ENCODE assay signal across 8 cellular contexts in the genomic region with DNA sequence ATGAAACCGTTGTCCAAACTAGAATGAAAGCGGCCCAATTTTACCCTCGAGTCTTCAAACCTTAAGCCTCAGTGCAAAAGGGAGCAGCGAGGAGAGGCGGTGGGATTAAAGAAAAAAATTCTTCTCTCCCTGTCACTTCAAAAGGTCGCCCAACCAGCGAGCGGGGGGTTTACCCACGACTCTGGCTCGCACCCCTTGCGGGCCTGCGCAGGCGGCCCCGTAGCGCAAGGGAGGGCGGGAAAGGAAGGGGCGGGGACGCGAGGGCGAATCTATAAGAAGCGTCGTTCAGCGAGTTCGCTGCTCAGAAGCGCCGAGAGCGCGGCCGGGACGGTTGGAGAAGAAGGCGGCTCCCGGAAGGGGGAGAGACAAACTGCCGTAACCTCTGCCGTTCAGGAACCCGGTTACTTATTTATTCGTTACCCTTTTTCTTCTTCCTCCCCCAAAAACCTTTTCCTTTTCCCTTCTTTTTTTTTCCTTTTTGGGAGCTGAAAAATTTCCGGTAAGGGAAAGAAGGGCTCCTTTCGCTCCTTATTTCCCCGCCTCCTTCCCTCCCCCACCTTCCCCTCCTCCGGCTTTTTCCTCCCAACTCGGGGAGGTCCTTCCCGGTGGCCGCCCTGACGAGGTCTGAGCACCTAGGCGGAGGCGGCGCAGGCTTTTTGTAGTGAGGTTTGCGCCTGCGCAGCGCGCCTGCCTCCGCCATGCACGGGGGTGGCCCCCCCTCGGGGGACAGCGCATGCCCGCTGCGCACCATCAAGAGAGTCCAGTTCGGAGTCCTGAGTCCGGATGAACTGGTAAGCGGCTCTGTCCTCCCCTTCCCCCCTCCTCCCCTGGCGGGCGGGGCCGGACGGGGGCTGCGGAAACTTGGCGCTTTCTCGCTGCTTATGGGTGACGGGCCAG. TPM values are rescaled to one million over a fixed set of nuclear protein-coding genes. Genes with fewer than 3 reads are reported as not detected.
DNase-seq lines count a peak whose midpoint lies in the region; ATAC-seq and TF ChIP-seq lines count a peak whose summit lies in the region.

TSS of gene POLR2A (plus strand) at position 300 of the 897 bp plus-strand sequence.

- H3K36me3 ChIP-seq in adrenal gland (replicated peaks in 1 of 2) (no peaks in the 10 kb centered on the region), heart left ventricle (peaks cover 0 to 5% (median 0%) of the 10 kb centered on the region in 9 donors), upper lobe of left lung (no peaks in the 10 kb centered on the region)

- H3K9me3 Mint-ChIP-seq in T-cell, result no peaks in the 10 kb centered on the region

- WGBS in adrenal gland, 4 donors, result 0 to 1% (median 0%) methylated on average over 39 to 68 of the region's 68 CpGs
- 0 to 1% (median 0%) methylated on average over 58 to 68 of the region's 68 CpGs for WGBS in heart left ventricle, 4 donors
- 0 to 1% methylated on average over 51 to 61 of the region's 68 CpGs for WGBS in upper lobe of left lung, 2 donors

- peak in 1 of 4 donors; percentile 82 for TF ChIP-seq EP300 in upper lobe of left lung (IDR thresholded peaks at IDR 0.05)

- peak within 1 kb of the TSS; percentile 100 for H3K27ac Mint-ChIP-seq in T-cell

- ATAC-seq in HG02840 (IDR thresholded peaks at IDR 0.05; ENCODE audit: low FRiP score, unreplicated experiment) (peak; percentile 62), T-cell (replicated peaks in 1 of 4) (peak; percentile 66 to 73 (median 70)), heart left ventricle (peak; percentile 84 to 90 (median 87)), upper lobe of left lung (ENCODE audit: low FRiP score in 2 of 2) (peak; percentile 92 to 96)

- TF ChIP-seq POLR2A in adrenal gland (IDR thresholded peaks at IDR 0.05), result peak; percentile 100
- TF ChIP-seq POLR2A in heart left ventricle (IDR thresholded peaks at IDR 0.05), result peak; percentile 99 to 100
- TF ChIP-seq POLR2A in upper lobe of left lung (IDR thresholded peaks at IDR 0.05), result peak; percentile 98 to 100 (median 100)

- peaks cover 75 to 81% (median 77%) of the 10 kb centered on the region in 3 donors for H3K4me1 Mint-ChIP-seq in T-cell

- H3K27ac ChIP-seq in adrenal gland, result peak within 1 kb of the TSS; percentile 95 to 100 (median 99)
- peak within 1 kb of the TSS; percentile 94 to 100 (median 100) for H3K27ac ChIP-seq in heart left ventricle
- H3K27ac ChIP-seq in upper lobe of left lung, result peak within 1 kb of the TSS; percentile 98 to 100 (median 99)

- TF ChIP-seq CTCF in GM12875 (IDR thresholded peaks at IDR 0.05; ENCODE audit: borderline replicate concordance, insufficient read depth, low read depth, low read length) (no peak), adrenal gland (IDR thresholded peaks at IDR 0.05) (peak in 2 of 6 experiments; percentile 1 to 15), heart left ventricle (IDR thresholded peaks at IDR 0.05) (peak in 1 of 12 donors; percentile 4), upper lobe of left lung (IDR thresholded peaks at IDR 0.05) (peak in 3 of 6 experiments; percentile 27 to 48 (median 33))

- POLR2A ChIA-PET in T-cell (lab: Charles Lee), result interaction anchor here (0.6 to 3.6 kb wide), 7 partner anchors 20 to 1900 kb away, joined by 3 to 21 read pairs (median 3); partner anchors contain the start of genes NLRP1 (in 1 of the 2) and TMEM102 (in 1 of the 2)

- H3K4me3 Mint-ChIP-seq in T-cell, result peak within 1 kb of the TSS; percentile 92 to 99 (median 98)

- H3K27me3 Mint-ChIP-seq in T-cell, result no peaks in the 10 kb centered on the region

- CTCF ChIA-PET in T-cell (lab: Charles Lee), result interaction anchor here in 1 of 2 donors (0.6 to 1.0 kb wide), 3 partner anchors 29 to 155 kb away, joined by 3 to 5 read pairs (median 5); no protein-coding TSS in a partner anchor

- no peaks in the 10 kb centered on the region for H3K27me3 ChIP-seq in adrenal gland
- H3K27me3 ChIP-seq in heart left ventricle, result no peaks in the 10 kb centered on the region
- no peaks in the 10 kb centered on the region for H3K27me3 ChIP-seq in upper lobe of left lung

- H3K4me3 ChIP-seq in GM12875 (ENCODE audit: low read depth, low read length) (peak within 1 kb of the TSS; percentile 74), adrenal gland (peak within 1 kb of the TSS in 3 of 4 donors; percentile 44 to 68 (median 65)), heart left ventricle (peak within 1 kb of the TSS; percentile 35 to 85 (median 72)), upper lobe of left lung (peak within 1 kb of the TSS; percentile 51 to 68 (median 57))

- H3K4me1 ChIP-seq in adrenal gland (replicated peaks in 1 of 2) (peaks cover 37 to 43% of the 10 kb centered on the region in 2 donors), heart left ventricle (peaks cover 8 to 77% (median 55%) of the 10 kb centered on the region in 12 donors), upper lobe of left lung (peaks cover 38 to 59% (median 45%) of the 10 kb centered on the region in 4 donors)

- H3K9me3 ChIP-seq in adrenal gland (replicated peaks in 1 of 3) (no peaks in the 10 kb centered on the region), heart left ventricle (no peaks in the 10 kb centered on the region), upper lobe of left lung (no peaks in the 10 kb centered on the region)

- peaks cover 14% of the 10 kb centered on the region for H3K36me3 Mint-ChIP-seq in T-cell

- DNase-seq in NCI-H1436 treated with DMSO at 0.1 percent for 48 hours (lab: John Stamatoyannopoulos, UW) (peak; percentile 82), T-cell (peak; percentile 94 to 100 (median 97)), adrenal gland (peak; percentile 98 to 99 (median 99)), heart left ventricle (peak; percentile 98 to 99 (median 99)), posterior cingulate gyrus (peak; percentile 96 to 99 (median 98)), upper lobe of left lung (peak; percentile 98 to 99)

- intact Hi-C loops in adrenal gland (cut with DNase I), result no loop called here
- intact Hi-C loops in heart left ventricle (cut with DNase I), result loop anchor here in 7 of 10 donors (1.0 to 10.0 kb wide), 14 partner anchors 47 to 250 kb away; partner anchors contain the start of genes KCTD11 (in 4 of the 7), FGF11 (in 3 of the 7), TMEM102 (in 3 of the 7) and TMEM256 (in 3 of the 7)
- intact Hi-C loops in posterior cingulate gyrus (cut with DNase I), result loop anchor here (1.0 to 10.0 kb wide), 4 partner anchors 47 to 130 kb away; partner anchors contain the start of genes KCTD11, SENP3, TMEM256 and TMEM95

RNA-seq across cellular contexts. Expression of gene POLR2A, which starts in this region (rescaled TPM):
- total RNA-seq in T-cell, result 100 to 1,000 TPM; 198 to 444 (median 212) TPM
- total RNA-seq in adrenal gland, result 100 to 1,000 TPM in 5 of 8 donors, 10 to 100 TPM in 3; 84.2 to 172 (median 118) TPM
- 10 to 100 TPM; 19.3 to 80.4 (median 58.7) TPM for polyA plus RNA-seq in adrenal gland
- 10 to 100 TPM; 31.4 to 77.6 (median 50.7) TPM for total RNA-seq in heart left ventricle
- polyA plus RNA-seq in heart left ventricle, result 10 to 100 TPM; 17.3 to 18.5 TPM
- total RNA-seq in upper lobe of left lung, result 100 to 1,000 TPM in 4 of 6 donors, 10 to 100 TPM in 2; 79.5 to 139 (median 112) TPM

Comparison
In these comparisons a context has a peak if more than half of its experiments do, and no peak if none do; other contexts are left out.
1. Peak in every context shown above with its lines: DNase-seq, ATAC-seq, H3K4me3 ChIP-seq and H3K27ac ChIP-seq.
2. intact Hi-C loops: an anchor here in heart left ventricle (1.0 to 10.0 kb wide) and posterior cingulate gyrus (1.0 to 10.0 kb wide); none called in adrenal gland.